15 cellular contexts compared by ENCODE assay signal in the genomic region with DNA sequence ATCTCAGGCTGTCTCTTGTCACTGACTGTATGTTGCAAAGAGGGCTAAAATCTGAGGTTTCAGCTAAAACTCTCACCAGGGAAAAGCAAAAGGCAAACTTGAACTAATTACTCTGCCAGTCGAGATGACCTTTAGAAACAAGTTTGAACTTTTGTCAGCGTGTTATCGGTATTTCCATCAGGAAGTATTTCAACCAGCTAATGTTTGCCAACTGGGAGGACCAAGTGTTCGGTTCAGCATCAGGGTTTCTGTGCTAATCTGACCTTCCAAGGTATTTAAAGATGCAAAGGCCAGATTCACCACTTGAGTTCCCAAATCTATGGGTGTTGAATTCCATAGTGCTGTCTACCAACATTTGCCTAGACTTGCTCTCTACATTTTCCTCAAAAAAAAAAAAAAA.
A peak's percentile ranks its signal among the peaks of the same experiment; 100 is the strongest.
DNase-seq lines count a peak whose midpoint lies in the region; ATAC-seq and TF ChIP-seq lines count a peak whose summit lies in the region.
"Had no signal": no experiment of that assay in that cellular context is flagged by ENCODE, and none has a peak within 500 bp of the region (broad histone marks: within the 10 kb centered on the region; RNA-seq: fewer than 3 reads in every experiment).

No MANE protein-coding gene starts in this region.

- H3K9me3 ChIP-seq in CD4-positive, alpha-beta memory T cell (ENCODE audit: control insufficient read depth in 1 of 2, low read length in 2 of 2), result no peaks in the 10 kb centered on the region
- H3K9me3 ChIP-seq: BE2C, HAP-1 had no signal

- peaks cover 11% of the 10 kb centered on the region for H3K36me3 Mint-ChIP-seq in nephron progenitor cell (ENCODE audit: low read depth)
- no peaks in the 10 kb centered on the region for H3K36me3 Mint-ChIP-seq in CD4-positive, alpha-beta memory T cell

- H3K4me1 ChIP-seq in CD4-positive, alpha-beta memory T cell (ENCODE audit: insufficient read depth, low read length), result no peaks in the 10 kb centered on the region
- H3K4me1 ChIP-seq: HAP-1 had no signal

- DNase-seq in HT-29 (ENCODE audit: low spot score) (peak; percentile 41), left colon (no peak), nephron progenitor cell (no peak), mesenteric fat pad (ENCODE audit: low spot score) (no peak), SHP77 (lab: John Stamatoyannopoulos, UW) (no peak)
- DNase-seq in CD4-positive, alpha-beta memory T cell, result no peak
- DNase-seq in activated CD4-positive, alpha-beta T cell treated with anti-CD3 and anti-CD28 coated beads, Interleukin-2, amount 50 U/mL, for 48 hours, result no peak
- DNase-seq: ACHN; BE2C; C1 segment of cervical spinal cord; CD4-positive, alpha-beta T cell; DMS79 treated with DMSO at 0.1 percent for 48 hours; GF-D8; GM23248 had no signal

- H3K27ac ChIP-seq in CD4-positive, alpha-beta memory T cell (ENCODE audit: low read depth, low read length), result no peak overlapping the region
- H3K27ac ChIP-seq: GM23248 had no signal

- H3K9me3 Mint-ChIP-seq in nephron progenitor cell, result no peaks in the 10 kb centered on the region
- H3K9me3 Mint-ChIP-seq in CD4-positive, alpha-beta memory T cell, result peaks cover 0 to 4% (median 0%) of the 10 kb centered on the region in 8 donors
- H3K9me3 Mint-ChIP-seq: CD4-positive, alpha-beta T cell had no signal

- POLR2A ChIA-PET in CD4-positive, alpha-beta memory T cell (lab: Charles Lee; ENCODE audit: partially characterized antibody), result no interaction called here

- no peak for TF ChIP-seq CTCF in nephron progenitor cell (IDR thresholded peaks at IDR 0.05)

- peaks cover 9% of the 10 kb centered on the region for H3K27me3 Mint-ChIP-seq in nephron progenitor cell (ENCODE audit: low read depth, poor library complexity)
- H3K27me3 Mint-ChIP-seq in CD4-positive, alpha-beta memory T cell, result peaks cover 5 to 8% of the 10 kb centered on the region in 2 donors

- intact Hi-C loops in left colon (cut with DNase I, micrococcal nuclease), result no loop called here
- intact Hi-C loops in CD4-positive, alpha-beta memory T cell (cut with micrococcal nuclease), result no loop called here

- H3K27ac Mint-ChIP-seq in nephron progenitor cell, result peak overlapping the region; percentile 28
- no peak overlapping the region for H3K27ac Mint-ChIP-seq in CD4-positive, alpha-beta memory T cell
- H3K27ac Mint-ChIP-seq: CD4-positive, alpha-beta T cell had no signal

- no peak overlapping the region for H3K4me3 Mint-ChIP-seq in nephron progenitor cell
- no peak overlapping the region for H3K4me3 Mint-ChIP-seq in CD4-positive, alpha-beta memory T cell
- H3K4me3 Mint-ChIP-seq: CD4-positive, alpha-beta T cell had no signal

- H3K4me3 ChIP-seq in CD4-positive, alpha-beta memory T cell (ENCODE audit: low read length in 2 of 2), result no peak overlapping the region
- H3K4me3 ChIP-seq: GM23248, HAP-1 had no signal

- peak; percentile 59 for ATAC-seq in left colon

- peaks cover 82% of the 10 kb centered on the region for H3K4me1 Mint-ChIP-seq in nephron progenitor cell
- no peaks in the 10 kb centered on the region for H3K4me1 Mint-ChIP-seq in CD4-positive, alpha-beta memory T cell

- H3K36me3 ChIP-seq in CD4-positive, alpha-beta memory T cell (ENCODE audit: insufficient read depth, low read length), result no peaks in the 10 kb centered on the region
- H3K36me3 ChIP-seq: BE2C, HAP-1 had no signal

- H3K27me3 ChIP-seq in CD4-positive, alpha-beta memory T cell (ENCODE audit: insufficient read depth, low read length), result no peaks in the 10 kb centered on the region
- H3K27me3 ChIP-seq: BE2C had no signal

- CTCF ChIA-PET in CD4-positive, alpha-beta memory T cell (lab: Charles Lee; ENCODE audit: partially characterized antibody), result no interaction called here
